ENCODE assay signal across 21 cellular contexts in genomic region chr1:186783193-186783592, GRCh38. TPM values are rescaled to one million over a fixed set of nuclear protein-coding genes. Genes with fewer than 3 reads are reported as not detected.
"Had no signal": no experiment of that assay in that cellular context is flagged by ENCODE, and none has a peak within 500 bp of the region (broad histone marks: within the 10 kb centered on the region; RNA-seq: fewer than 3 reads in every experiment).

No MANE protein-coding gene starts in this region.

- H3K36me3 ChIP-seq: esophagus muscularis mucosa, heart left ventricle, tibial nerve, upper lobe of right lung, vagina had no signal

- H3K9me3 ChIP-seq: esophagus muscularis mucosa, heart left ventricle, psoas muscle, testis, tibial nerve, upper lobe of right lung, vagina had no signal

- H3K9me3 Mint-ChIP-seq: naive thymus-derived CD8-positive, alpha-beta T cell; neural crest cell; stimulated activated naive B cell treated with anti-CD40 and anti-IgM and Interleukin-4, amounts not matched to agents 10 μg/mL and 1 μg/mL and 100 μg/mL, for 72 hours; stimulated activated naive CD8-positive, alpha-beta T cell treated with anti-CD3 and anti-CD28 coated beads, Interleukin-15, amount 100 ng/mL, for 72 hours had no signal

- H3K27me3 ChIP-seq: esophagus muscularis mucosa, heart left ventricle, testis, tibial nerve, upper lobe of right lung, vagina had no signal

- H3K27ac ChIP-seq: epithelial cell of prostate, esophagus muscularis mucosa, psoas muscle, testis, tibial nerve, upper lobe of right lung, vagina had no signal

- FAIRE-seq: endometrium had no signal

- DNase-seq: effector memory CD4-positive, alpha-beta T cell; heart left ventricle; hippocampal formation; kidney glomerular epithelial cell; naive thymus-derived CD8-positive, alpha-beta T cell; occipital lobe; psoas muscle; retina; stimulated activated CD4-positive, alpha-beta T cell treated with anti-CD3 and anti-CD28 coated beads, Interleukin-2, amount 100 ng/mL, for 24 hours; stimulated activated CD4-positive, alpha-beta T cell treated with anti-CD3 and anti-CD28 coated beads, Interleukin-4, amount 100 ng/mL, for 4 hours; stimulated activated naive B cell treated with anti-CD40 and anti-IgM and Interleukin-4, amounts not matched to agents 10 μg/mL and 1 μg/mL and 100 μg/mL, for 72 hours; stimulated activated naive CD8-positive, alpha-beta T cell treated with anti-CD3 and anti-CD28 coated beads, Interleukin-15, amount 100 ng/mL, for 72 hours; testis; upper lobe of right lung had no signal

- H3K4me3 Mint-ChIP-seq: naive thymus-derived CD8-positive, alpha-beta T cell; neural crest cell; stimulated activated naive B cell treated with anti-CD40 and anti-IgM and Interleukin-4, amounts not matched to agents 10 μg/mL and 1 μg/mL and 100 μg/mL, for 72 hours; stimulated activated naive CD8-positive, alpha-beta T cell treated with anti-CD3 and anti-CD28 coated beads, Interleukin-15, amount 100 ng/mL, for 72 hours had no signal

- H3K4me3 ChIP-seq: esophagus muscularis mucosa, heart left ventricle, psoas muscle, testis, tibial nerve, upper lobe of right lung, vagina had no signal

- ATAC-seq: heart left ventricle; naive thymus-derived CD8-positive, alpha-beta T cell; psoas muscle; sciatic nerve; stimulated activated naive B cell treated with anti-CD40 and anti-IgM and Interleukin-4, amounts not matched to agents 10 μg/mL and 1 μg/mL and 100 μg/mL, for 72 hours; stimulated activated naive CD8-positive, alpha-beta T cell treated with anti-CD3 and anti-CD28 coated beads, Interleukin-15, amount 100 ng/mL, for 72 hours; upper lobe of right lung had no signal

- H3K36me3 Mint-ChIP-seq: naive thymus-derived CD8-positive, alpha-beta T cell; stimulated activated naive B cell treated with anti-CD40 and anti-IgM and Interleukin-4, amounts not matched to agents 10 μg/mL and 1 μg/mL and 100 μg/mL, for 72 hours had no signal

- H3K4me1 ChIP-seq: esophagus muscularis mucosa, heart left ventricle, psoas muscle, testis, tibial nerve, upper lobe of right lung, vagina had no signal

- H3K27ac Mint-ChIP-seq: naive thymus-derived CD8-positive, alpha-beta T cell; stimulated activated naive B cell treated with anti-CD40 and anti-IgM and Interleukin-4, amounts not matched to agents 10 μg/mL and 1 μg/mL and 100 μg/mL, for 72 hours; stimulated activated naive CD8-positive, alpha-beta T cell treated with anti-CD3 and anti-CD28 coated beads, Interleukin-15, amount 100 ng/mL, for 72 hours had no signal

- H3K4me1 Mint-ChIP-seq: neural crest cell; stimulated activated naive B cell treated with anti-CD40 and anti-IgM and Interleukin-4, amounts not matched to agents 10 μg/mL and 1 μg/mL and 100 μg/mL, for 72 hours; stimulated activated naive CD8-positive, alpha-beta T cell treated with anti-CD3 and anti-CD28 coated beads, Interleukin-15, amount 100 ng/mL, for 72 hours had no signal

RNA-seq across cellular contexts. Expression of gene PLA2G4A, which starts 45.6 kb away (rescaled TPM):
- polyA plus RNA-seq: naive thymus-derived CD8-positive, alpha-beta T cell had no signal
